17 cellular contexts compared by ENCODE assay signal in the genomic region with DNA sequence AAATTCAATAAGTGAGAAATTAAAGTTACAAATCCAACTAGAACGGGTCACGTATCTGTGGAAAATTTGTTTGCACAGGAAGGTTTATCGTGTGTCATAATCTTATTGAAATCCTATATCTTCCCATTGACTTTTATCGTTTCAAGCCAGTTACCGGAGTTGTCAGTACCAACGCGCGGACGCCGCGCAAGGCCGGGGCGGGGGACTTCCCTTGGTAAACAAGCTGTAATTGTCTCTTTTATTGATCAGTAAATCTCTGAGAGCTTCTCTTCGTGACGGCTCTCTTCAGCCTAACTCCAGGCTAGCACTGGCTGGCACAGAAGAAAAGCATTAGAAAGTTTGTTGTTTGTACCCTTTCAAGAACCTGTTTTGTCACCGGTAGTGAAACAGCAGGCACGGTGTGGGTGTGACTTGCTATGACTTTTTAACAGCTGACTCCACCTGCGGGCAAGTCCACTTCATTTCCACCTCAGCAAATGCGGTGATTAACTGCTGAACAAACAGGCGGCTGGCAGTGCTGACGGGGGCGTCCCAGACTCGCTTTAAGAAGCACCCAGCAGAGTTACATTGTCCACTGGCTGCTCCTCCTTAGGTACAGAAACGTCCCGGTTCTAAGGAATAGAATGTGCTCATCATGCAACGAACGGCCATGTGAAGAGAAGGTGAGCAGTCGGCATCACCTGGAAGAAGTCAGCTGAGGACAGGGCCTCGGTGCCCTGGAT.
DNase-seq lines count a peak whose midpoint lies in the region; ATAC-seq and TF ChIP-seq lines count a peak whose summit lies in the region.
"Had no signal": no experiment of that assay in that cellular context is flagged by ENCODE, and none has a peak within 500 bp of the region (broad histone marks: within the 10 kb centered on the region; RNA-seq: fewer than 3 reads in every experiment).

No MANE protein-coding gene starts in this region.

- H3K4me3 ChIP-seq in tibial artery (no peak overlapping the region), transverse colon (no peak overlapping the region)
- H3K4me3 ChIP-seq: colonic mucosa, esophagus muscularis mucosa, hepatocyte had no signal

- H3K9me3 ChIP-seq in tibial artery (no peaks in the 10 kb centered on the region), transverse colon (no peaks in the 10 kb centered on the region)
- H3K9me3 ChIP-seq: colonic mucosa, esophagus muscularis mucosa had no signal

- peak overlapping the region; percentile 26 for H3K27ac Mint-ChIP-seq in memory B cell

- H3K4me3 Mint-ChIP-seq in memory B cell: no peak overlapping the region

- no peak for TF ChIP-seq CTCF in tibial artery (IDR thresholded peaks at IDR 0.05)
- TF ChIP-seq CTCF in transverse colon (IDR thresholded peaks at IDR 0.05): no peak

- no peaks in the 10 kb centered on the region for H3K9me3 Mint-ChIP-seq in memory B cell

- WGBS in transverse colon (ENCODE audit: low coverage in 1 of 2), 2 donors: 89 to 97% methylated on average over 13 to 29 of the region's 29 CpGs

- peaks cover 14% of the 10 kb centered on the region for H3K36me3 Mint-ChIP-seq in memory B cell

- no peak for TF ChIP-seq EP300 in transverse colon (IDR thresholded peaks at IDR 0.05; ENCODE audit: low read depth)

- intact Hi-C loops in Right ventricle myocardium inferior (cut with DNase I) (no loop called here), Right ventricle myocardium superior (cut with DNase I) (no loop called here), tibial artery (cut with DNase I; ENCODE audit: low total_unique reads) (no loop called here), transverse colon (cut with DNase I; ENCODE audit: low total_unique reads) (no loop called here)

- H3K27me3 ChIP-seq in tibial artery: no peaks in the 10 kb centered on the region
- no peaks in the 10 kb centered on the region for H3K27me3 ChIP-seq in transverse colon
- H3K27me3 ChIP-seq: colonic mucosa, esophagus muscularis mucosa, hepatocyte had no signal

- H3K27me3 Mint-ChIP-seq in memory B cell: no peaks in the 10 kb centered on the region

- H3K27ac ChIP-seq in tibial artery: no peak overlapping the region
- no peak overlapping the region for H3K27ac ChIP-seq in transverse colon
- H3K27ac ChIP-seq: colonic mucosa, esophagus muscularis mucosa, hepatocyte had no signal

- H3K4me1 ChIP-seq in tibial artery: peaks cover 0 to 17% (median 3%) of the 10 kb centered on the region in 4 donors
- H3K4me1 ChIP-seq in transverse colon: peaks cover 0 to 8% (median 0%) of the 10 kb centered on the region in 4 donors
- H3K4me1 ChIP-seq: colonic mucosa had no signal

- TF ChIP-seq POLR2A in transverse colon (IDR thresholded peaks at IDR 0.05): no peak

- DNase-seq in Right ventricle myocardium inferior (ENCODE audit: missing footprints) (peak; percentile 14), Right ventricle myocardium superior (no peak), NCI-H510A treated with DMSO at 0.1 percent for 48 hours (lab: John Stamatoyannopoulos, UW) (peak; percentile 97), memory B cell (ENCODE audit: low spot score in 2 of 2) (no peak), tibial artery (peak; percentile 14 to 23), DMS53 (lab: John Stamatoyannopoulos, UW) (no peak), transverse colon (no peak)
- DNase-seq: amniotic stem cell, colonic mucosa, DMS79, NCI-H2171 treated with DMSO at 0.1 percent for 48 hours, nucleus accumbens, PC-3 had no signal

- H3K36me3 ChIP-seq in tibial artery (peaks cover 0 to 19% (median 0%) of the 10 kb centered on the region in 3 donors), transverse colon (no peaks in the 10 kb centered on the region)
- H3K36me3 ChIP-seq: colonic mucosa had no signal

- in situ Hi-C loops in transverse colon (cut with MboI; ENCODE audit: low pct_ligation_motif_present in 1 of 4, low pct_unique_long_range_greater_than_20kb in 1 of 4, low sequenced_read_pairs in 3 of 4): no loop called here

- ATAC-seq in Right ventricle myocardium inferior: no peak
- ATAC-seq in Right ventricle myocardium superior (ENCODE audit: poor library complexity): no peak
- no peak for ATAC-seq in memory B cell (ENCODE audit: low read depth)
- no peak for ATAC-seq in GM19467 (IDR thresholded peaks at IDR 0.05; ENCODE audit: unreplicated experiment)
- ATAC-seq: left lobe of liver, PC-3 had no signal

- H3K4me1 Mint-ChIP-seq in memory B cell: peaks cover 23% of the 10 kb centered on the region

Comparison
In these comparisons a context has a peak if more than half of its experiments do, and no peak if none do; other contexts are left out.
1. DNase-seq: peak in Right ventricle myocardium inferior (single experiment), NCI-H510A treated with DMSO at 0.1 percent for 48 hours (single experiment) and tibial artery (2 of 2); none in Right ventricle myocardium superior (single experiment), memory B cell (0 of 2), DMS53 (single experiment) and transverse colon (single experiment).